ENCODE assay signal across 11 cellular contexts in the genomic region with DNA sequence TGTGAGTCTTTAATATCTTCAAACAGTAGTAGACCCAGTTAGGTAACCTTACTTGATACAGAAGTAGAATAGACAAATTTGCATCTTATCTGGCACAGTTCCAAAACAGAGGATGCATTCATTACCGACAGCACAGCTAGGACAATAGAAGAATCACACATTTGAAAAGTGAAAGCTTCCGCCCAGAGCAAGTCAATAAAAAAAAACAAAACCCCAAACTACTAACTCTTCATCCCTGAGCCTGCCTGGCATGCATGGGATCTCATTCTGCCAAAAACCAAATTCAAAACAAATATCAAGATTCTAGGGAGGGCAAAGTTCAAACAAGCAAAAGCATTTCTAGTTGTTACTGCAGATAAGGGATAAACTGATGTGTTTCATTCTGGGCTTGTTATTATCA.
DNase-seq lines count a peak whose midpoint lies in the region; ATAC-seq and TF ChIP-seq lines count a peak whose summit lies in the region.
"Had no signal": no experiment of that assay in that cellular context is flagged by ENCODE, and none has a peak within 500 bp of the region (broad histone marks: within the 10 kb centered on the region; RNA-seq: fewer than 3 reads in every experiment).

No MANE protein-coding gene starts in this region.

- peak overlapping the region; percentile 49 for H3K27ac Mint-ChIP-seq in activated T-cell treated with anti-CD3 and anti-CD28 coated beads, Interleukin-2, amount 50 U/mL, for 72 hours
- H3K27ac Mint-ChIP-seq in type B pancreatic cell: peak overlapping the region; percentile 13

- no peak for DNase-seq in activated T-cell treated with anti-CD3 and anti-CD28 coated beads, Interleukin-2, amount 50 U/mL, for 72 hours
- no peak for DNase-seq in activated T-cell treated with anti-CD3 and anti-CD28 coated beads, Interleukin-2, amount 50 U/mL, for 48 hours
- DNase-seq in iris pigment epithelial cell (ENCODE audit: low read depth) (peak; percentile 19), type B pancreatic cell (ENCODE audit: extremely low spot score, unreplicated experiment) (no peak), heart left ventricle (no peak), hippocampal formation (lab: John Stamatoyannopoulos, UW) (no peak), DMS153 treated with DMSO at 0.1 percent for 48 hours (lab: John Stamatoyannopoulos, UW; ENCODE audit: unreplicated experiment) (no peak)
- DNase-seq: head of caudate nucleus, OCI-M1 had no signal

- no peaks in the 10 kb centered on the region for H3K27me3 Mint-ChIP-seq in activated T-cell treated with anti-CD3 and anti-CD28 coated beads, Interleukin-2, amount 50 U/mL, for 72 hours (ENCODE audit: low read depth)
- no peaks in the 10 kb centered on the region for H3K27me3 Mint-ChIP-seq in type B pancreatic cell
- H3K27me3 Mint-ChIP-seq: B cell had no signal

- H3K27me3 ChIP-seq in heart left ventricle: no peaks in the 10 kb centered on the region

- peaks cover 25% of the 10 kb centered on the region for H3K4me1 Mint-ChIP-seq in activated T-cell treated with anti-CD3 and anti-CD28 coated beads, Interleukin-2, amount 50 U/mL, for 72 hours (ENCODE audit: low read depth)
- H3K4me1 Mint-ChIP-seq in type B pancreatic cell (ENCODE audit: unreplicated experiment): peaks cover 11% of the 10 kb centered on the region

- H3K9me3 Mint-ChIP-seq in activated T-cell treated with anti-CD3 and anti-CD28 coated beads, Interleukin-2, amount 50 U/mL, for 72 hours: no peaks in the 10 kb centered on the region
- no peaks in the 10 kb centered on the region for H3K9me3 Mint-ChIP-seq in type B pancreatic cell

- peak overlapping the region; percentile 54 for H3K27ac ChIP-seq in VCaP
- no peak overlapping the region for H3K27ac ChIP-seq in heart left ventricle

- H3K36me3 ChIP-seq in heart left ventricle: no peaks in the 10 kb centered on the region

- H3K36me3 Mint-ChIP-seq in activated T-cell treated with anti-CD3 and anti-CD28 coated beads, Interleukin-2, amount 50 U/mL, for 72 hours (ENCODE audit: insufficient read depth in 2 of 2): no peaks in the 10 kb centered on the region
- no peaks in the 10 kb centered on the region for H3K36me3 Mint-ChIP-seq in type B pancreatic cell

- intact Hi-C loops in heart left ventricle (cut with DNase I): no loop called here

- H3K9me3 ChIP-seq in heart left ventricle: no peaks in the 10 kb centered on the region

- no peak for TF ChIP-seq POLR2A in heart left ventricle (IDR thresholded peaks at IDR 0.05)

- WGBS in heart left ventricle, 4 donors: 33 to 59% (median 47%) methylated on average over 2 of the region's 2 CpGs

- peak overlapping the region in 1 of 2 donors; percentile 66 for H3K4me3 Mint-ChIP-seq in activated T-cell treated with anti-CD3 and anti-CD28 coated beads, Interleukin-2, amount 50 U/mL, for 72 hours
- H3K4me3 Mint-ChIP-seq in type B pancreatic cell: no peak overlapping the region
- H3K4me3 Mint-ChIP-seq: B cell had no signal

- peak; percentile 21 to 31 for ATAC-seq in activated T-cell treated with anti-CD3 and anti-CD28 coated beads, Interleukin-2, amount 50 U/mL, for 72 hours (replicated peaks in 1 of 2)
- no peak for ATAC-seq in heart left ventricle

- peaks cover 0 to 16% (median 12%) of the 10 kb centered on the region in 12 donors for H3K4me1 ChIP-seq in heart left ventricle

- TF ChIP-seq CTCF in VCaP (conservative IDR thresholded peaks at IDR 0.05): no peak
- TF ChIP-seq CTCF in type B pancreatic cell (conservative IDR thresholded peaks at IDR 0.05): no peak
- TF ChIP-seq CTCF in heart left ventricle (IDR thresholded peaks at IDR 0.05): no peak

- H3K4me3 ChIP-seq in heart left ventricle: no peak overlapping the region

Comparison
In these comparisons a context has a peak if more than half of its experiments do, and no peak if none do; other contexts are left out.
1. ATAC-seq: peak in activated T-cell treated with anti-CD3 and anti-CD28 coated beads, Interleukin-2, amount 50 U/mL, for 72 hours (2 of 2); none in heart left ventricle (0 of 4).